13 cellular contexts compared by ENCODE assay signal in genomic region chr1:54571326-54571725, GRCh38. TPM values are rescaled to one million over a fixed set of nuclear protein-coding genes. Genes with fewer than 3 reads are reported as not detected.
DNase-seq lines count a peak whose midpoint lies in the region; ATAC-seq and TF ChIP-seq lines count a peak whose summit lies in the region.
"Had no signal": no experiment of that assay in that cellular context is flagged by ENCODE, and none has a peak within 500 bp of the region (broad histone marks: within the 10 kb centered on the region; RNA-seq: fewer than 3 reads in every experiment).

No MANE protein-coding gene starts in this region.

- H3K4me3 ChIP-seq in gastrocnemius medialis (no peak overlapping the region), coronary artery (no peak overlapping the region), vagina (no peak overlapping the region)
- H3K4me3 ChIP-seq: gastroesophageal sphincter, GM12878 had no signal

- H3K4me1 ChIP-seq in foreskin keratinocyte: peaks cover 10% of the 10 kb centered on the region
- peaks cover 30 to 32% of the 10 kb centered on the region in 2 donors for H3K4me1 ChIP-seq in gastrocnemius medialis
- H3K4me1 ChIP-seq in vagina: peaks cover 35% of the 10 kb centered on the region

- intact Hi-C loops in gastrocnemius medialis (cut with DNase I; ENCODE audit: low total_unique reads) (no loop called here), vagina (cut with DNase I) (no loop called here)

- H3K9me3 ChIP-seq in gastrocnemius medialis (no peaks in the 10 kb centered on the region), vagina (no peaks in the 10 kb centered on the region)
- H3K9me3 ChIP-seq: gastroesophageal sphincter had no signal

- in situ Hi-C loops in gastrocnemius medialis (cut with MboI; ENCODE audit: low sequenced_read_pairs in 4 of 4): no loop called here

- TF ChIP-seq CTCF in RWPE1 (conservative IDR thresholded peaks at IDR 0.05; ENCODE audit: low read depth): no peak
- no peak for TF ChIP-seq CTCF in foreskin keratinocyte (conservative IDR thresholded peaks at IDR 0.05)
- TF ChIP-seq CTCF in gastrocnemius medialis (IDR thresholded peaks at IDR 0.05 in 4 of 5, conservative IDR thresholded peaks at IDR 0.05 in 1 of 5): no peak
- no peak for TF ChIP-seq CTCF in coronary artery (IDR thresholded peaks at IDR 0.05)
- no peak for TF ChIP-seq CTCF in vagina (IDR thresholded peaks at IDR 0.05)

- DNase-seq in NCI-H82 (lab: John Stamatoyannopoulos, UW): peak; percentile 65
- no peak for DNase-seq in NCI-H82 treated with DMSO at 0.1 percent for 48 hours (lab: John Stamatoyannopoulos, UW; ENCODE audit: unreplicated experiment)
- DNase-seq in RWPE1 (ENCODE audit: low spot score): no peak
- DNase-seq in foreskin keratinocyte: peak in 1 of 2 donors; percentile 34
- no peak for DNase-seq in gastrocnemius medialis
- no peak for DNase-seq in coronary artery (ENCODE audit: low spot score)
- no peak for DNase-seq in vagina (ENCODE audit: extremely low spot score in 2 of 2)
- DNase-seq: stimulated activated CD8-positive, alpha-beta memory T cell treated with anti-CD3 and anti-CD28 coated beads, Interleukin-4, amount 100 ng/mL, for 48 hours had no signal

- H3K27ac ChIP-seq in RWPE1 (peak overlapping the region; percentile 72), foreskin keratinocyte (no peak overlapping the region), gastrocnemius medialis (peak overlapping the region in 3 of 4 donors; percentile 73 to 87 (median 75)), coronary artery (no peak overlapping the region), vagina (no peak overlapping the region)

- TF ChIP-seq POLR2A in gastrocnemius medialis (IDR thresholded peaks at IDR 0.05) (no peak), vagina (IDR thresholded peaks at IDR 0.05) (no peak)

- POLR2A ChIA-PET in RWPE1 (lab: Yijun Ruan, JAX; ENCODE audit: low non-redundant PET): interaction anchor here (0.5 kb wide), 1 partner anchor 74 kb away, joined by 3 read pairs; no protein-coding TSS in a partner anchor

- CTCF ChIA-PET in RWPE1 (lab: Yijun Ruan, JAX): no interaction called here

- H3K27me3 ChIP-seq in foreskin keratinocyte (no peaks in the 10 kb centered on the region), gastrocnemius medialis (no peaks in the 10 kb centered on the region), vagina (no peaks in the 10 kb centered on the region)
- H3K27me3 ChIP-seq: gastroesophageal sphincter had no signal

- H3K36me3 ChIP-seq in gastrocnemius medialis (no peaks in the 10 kb centered on the region), vagina (no peaks in the 10 kb centered on the region)
- H3K36me3 ChIP-seq: gastroesophageal sphincter had no signal

- ATAC-seq in foreskin keratinocyte (peak; percentile 16), gastrocnemius medialis (no peak), HG03460 (IDR thresholded peaks at IDR 0.05; ENCODE audit: unreplicated experiment) (no peak)
- ATAC-seq: gastroesophageal sphincter had no signal

RNA-seq across cellular contexts. Expression of gene ACOT11, which starts 23.3 kb away (rescaled TPM):
- 2.7 and 3.0 TPM in 2 replicates for total RNA-seq in foreskin keratinocyte
- 1.9 and 2.6 TPM in 2 replicates for polyA plus RNA-seq in foreskin keratinocyte
- 1 to 10 TPM in 2 of 4 donors, under 1 TPM in 2; 0.90 to 3.2 (median 1.2) TPM for total RNA-seq in gastrocnemius medialis
- total RNA-seq in vagina: 26.0 TPM

RNA-seq across cellular contexts. Expression of gene FAM151A, which starts 52.0 kb away (rescaled TPM):
- total RNA-seq in foreskin keratinocyte (not detected in 2 replicates), gastrocnemius medialis (not detected), vagina (not detected)
- 0.02 TPM in 1 of 2 replicates, not detected in the other for polyA plus RNA-seq in foreskin keratinocyte
- total RNA-seq: dermis blood vessel endothelial cell, gastroesophageal sphincter, ureter had no signal

Comparison
In these comparisons a context has a peak if more than half of its experiments do, and no peak if none do; other contexts are left out.
1. H3K27ac ChIP-seq: peak in RWPE1 (single experiment) and gastrocnemius medialis (3 of 4); none in foreskin keratinocyte (single experiment), coronary artery (0 of 2) and vagina (single experiment).